Comparison of ENCODE assay signal across 13 cellular contexts in the genomic region with DNA sequence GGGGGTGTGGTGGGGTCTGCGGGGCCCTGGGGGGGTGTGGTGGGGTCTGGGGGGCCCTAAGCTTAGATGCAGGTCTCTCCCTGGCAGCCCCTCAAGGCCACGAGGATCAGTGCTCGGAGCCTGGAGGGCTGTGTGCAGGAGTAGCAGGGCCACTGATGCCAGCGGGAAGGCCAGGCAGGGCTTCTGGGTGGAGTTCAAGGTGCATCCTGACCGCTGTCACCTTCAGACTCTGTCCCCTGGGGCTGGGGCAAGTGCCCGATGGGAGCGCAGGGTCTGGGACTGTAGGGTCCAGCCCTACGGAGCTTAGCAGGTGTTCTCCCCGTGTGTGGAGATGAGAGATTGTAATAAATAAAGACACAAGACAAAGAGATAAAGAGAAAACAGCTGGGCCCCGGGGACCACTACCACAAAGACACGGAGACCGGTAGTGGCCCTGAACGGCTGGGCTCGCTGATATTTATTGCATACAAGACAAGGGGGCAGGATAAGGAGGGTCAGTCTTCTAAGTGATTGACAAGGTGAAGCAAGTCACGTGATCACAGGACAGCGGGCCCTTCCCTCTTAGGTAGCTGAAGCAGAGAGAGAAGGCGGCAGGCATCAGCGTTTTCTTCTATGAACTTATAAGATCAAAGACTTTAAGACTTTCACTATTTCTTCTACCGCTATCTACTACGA. TPM values are rescaled to one million over a fixed set of nuclear protein-coding genes. Genes with fewer than 3 reads are reported as not detected.
DNase-seq lines count a peak whose midpoint lies in the region; ATAC-seq and TF ChIP-seq lines count a peak whose summit lies in the region.
"Had no signal": no experiment of that assay in that cellular context is flagged by ENCODE, and none has a peak within 500 bp of the region (broad histone marks: within the 10 kb centered on the region; RNA-seq: fewer than 3 reads in every experiment).

No MANE protein-coding gene starts in this region.

- no peaks in the 10 kb centered on the region for H3K36me3 Mint-ChIP-seq in activated CD4-positive, alpha-beta T cell treated with anti-CD3 and anti-CD28 coated beads, Interleukin-2, amount 10 ng/mL, durations not matched to agents 7 days and 5 days (ENCODE audit: low read depth)
- no peaks in the 10 kb centered on the region for H3K36me3 Mint-ChIP-seq in T-helper 17 cell (ENCODE audit: low read depth)
- no peaks in the 10 kb centered on the region for H3K36me3 Mint-ChIP-seq in nephron (ENCODE audit: low read depth)
- H3K36me3 Mint-ChIP-seq: naive thymus-derived CD4-positive, alpha-beta T cell had no signal

- H3K4me3 Mint-ChIP-seq in activated CD4-positive, alpha-beta T cell treated with anti-CD3 and anti-CD28 coated beads, Interleukin-2, amount 10 ng/mL, durations not matched to agents 7 days and 5 days: no peak overlapping the region
- H3K4me3 Mint-ChIP-seq in T-helper 17 cell: peak overlapping the region; percentile 58
- peak overlapping the region; percentile 8 to 48 (median 20) for H3K4me3 Mint-ChIP-seq in nephron
- H3K4me3 Mint-ChIP-seq: dendritic cell treated with granulocyte-macrophage colony-stimulating factor and Interleukin-4, amounts not matched to agents 40 ng/mL and 50 ng/mL, for 4 days had no signal

- DNase-seq in activated CD4-positive, alpha-beta T cell treated with anti-CD3 and anti-CD28 coated beads, Interleukin-2, amount 10 ng/mL, durations not matched to agents 7 days and 5 days: no peak
- no peak for DNase-seq in activated CD4-positive, alpha-beta T cell treated with anti-CD3 and anti-CD28 coated beads for 1 hour
- DNase-seq in T-helper 17 cell (no peak), anterior cingulate cortex (lab: John Stamatoyannopoulos, UW) (no peak), NOMO-1 (lab: John Stamatoyannopoulos, UW; ENCODE audit: unreplicated experiment in 2 of 2) (no peak)
- DNase-seq: activated CD4-positive, CD25-positive, alpha-beta regulatory T cell; naive thymus-derived CD4-positive, alpha-beta T cell; NCI-H82 had no signal

- CTCF ChIA-PET in activated CD4-positive, alpha-beta T cell treated with anti-CD3 and anti-CD28 coated beads, Interleukin-2, amount 10 ng/mL, durations not matched to agents 7 days and 5 days (lab: Charles Lee): interaction anchor here (1.0 to 1.5 kb wide), 2 partner anchors 8 to 270 kb away, joined by 3 read pairs; no protein-coding TSS in a partner anchor

- peak overlapping the region; percentile 57 for H3K27ac Mint-ChIP-seq in activated CD4-positive, alpha-beta T cell treated with anti-CD3 and anti-CD28 coated beads, Interleukin-2, amount 10 ng/mL, durations not matched to agents 7 days and 5 days
- no peak overlapping the region for H3K27ac Mint-ChIP-seq in T-helper 17 cell
- H3K27ac Mint-ChIP-seq in nephron: no peak overlapping the region
- H3K27ac Mint-ChIP-seq: dendritic cell treated with granulocyte-macrophage colony-stimulating factor and Interleukin-4, amounts not matched to agents 40 ng/mL and 50 ng/mL, for 4 days had no signal

- TF ChIP-seq CTCF in nephron (IDR thresholded peaks at IDR 0.05; ENCODE audit: unreplicated experiment in 3 of 3): no peak

- ATAC-seq in T-helper 17 cell: no peak
- ATAC-seq: A549; naive thymus-derived CD4-positive, alpha-beta T cell had no signal

- POLR2A ChIA-PET in activated CD4-positive, alpha-beta T cell treated with anti-CD3 and anti-CD28 coated beads, Interleukin-2, amount 10 ng/mL, durations not matched to agents 7 days and 5 days (lab: Charles Lee): no interaction called here

- peaks cover 3% of the 10 kb centered on the region for H3K27me3 Mint-ChIP-seq in activated CD4-positive, alpha-beta T cell treated with anti-CD3 and anti-CD28 coated beads, Interleukin-2, amount 10 ng/mL, durations not matched to agents 7 days and 5 days
- peaks cover 16% of the 10 kb centered on the region for H3K27me3 Mint-ChIP-seq in T-helper 17 cell
- peaks cover 64% of the 10 kb centered on the region for H3K27me3 Mint-ChIP-seq in nephron (ENCODE audit: low read depth)

- peaks cover 33% of the 10 kb centered on the region for H3K4me1 Mint-ChIP-seq in activated CD4-positive, alpha-beta T cell treated with anti-CD3 and anti-CD28 coated beads, Interleukin-2, amount 10 ng/mL, durations not matched to agents 7 days and 5 days
- H3K4me1 Mint-ChIP-seq in T-helper 17 cell (no peaks in the 10 kb centered on the region), nephron (peaks cover 6% of the 10 kb centered on the region)

- no peaks in the 10 kb centered on the region for H3K9me3 ChIP-seq in T-helper 17 cell (ENCODE audit: control insufficient read depth, low read length, poor library complexity, severe bottlenecking)
- H3K9me3 ChIP-seq: A549 had no signal

- H3K9me3 Mint-ChIP-seq in activated CD4-positive, alpha-beta T cell treated with anti-CD3 and anti-CD28 coated beads, Interleukin-2, amount 10 ng/mL, durations not matched to agents 7 days and 5 days: no peaks in the 10 kb centered on the region
- no peaks in the 10 kb centered on the region for H3K9me3 Mint-ChIP-seq in nephron
- H3K9me3 Mint-ChIP-seq: dendritic cell treated with granulocyte-macrophage colony-stimulating factor and Interleukin-4, amounts not matched to agents 40 ng/mL and 50 ng/mL, for 4 days; naive thymus-derived CD4-positive, alpha-beta T cell had no signal

RNA-seq across cellular contexts. Expression of a gene that starts 8.7 kb away (rescaled TPM):
- total RNA-seq in activated CD4-positive, alpha-beta T cell treated with anti-CD3 and anti-CD28 coated beads, Interleukin-2, amount 10 ng/mL, durations not matched to agents 7 days and 5 days: not detected
- not detected for total RNA-seq in T-helper 17 cell
- total RNA-seq: glomerular endothelial cell, renal cortical epithelial cell had no signal

RNA-seq across cellular contexts. Expression of a gene that starts 45.5 kb away (rescaled TPM):
- 1 to 10 TPM; 7.4 to 8.3 TPM for total RNA-seq in activated CD4-positive, alpha-beta T cell treated with anti-CD3 and anti-CD28 coated beads, Interleukin-2, amount 10 ng/mL, durations not matched to agents 7 days and 5 days
- 1 to 10 TPM; 1.2 to 1.4 TPM for total RNA-seq in T-helper 17 cell

RNA-seq across cellular contexts. Expression of a gene that starts 50.5 kb away (rescaled TPM):
- total RNA-seq in activated CD4-positive, alpha-beta T cell treated with anti-CD3 and anti-CD28 coated beads, Interleukin-2, amount 10 ng/mL, durations not matched to agents 7 days and 5 days: 10 to 100 TPM; 18.0 to 22.0 TPM
- total RNA-seq in T-helper 17 cell: 10 to 100 TPM; 13.4 to 17.1 TPM

RNA-seq across cellular contexts. Expression of a gene that starts 52.1 kb away (rescaled TPM):
- total RNA-seq in activated CD4-positive, alpha-beta T cell treated with anti-CD3 and anti-CD28 coated beads, Interleukin-2, amount 10 ng/mL, durations not matched to agents 7 days and 5 days: 100 to 1,000 TPM; 237 to 332 TPM
- 10 to 100 TPM; 19.5 to 52.1 TPM for total RNA-seq in T-helper 17 cell
